16 cellular contexts compared by ENCODE assay signal in genomic region chr1:221704291-221704690, GRCh38. TPM values are rescaled to one million over a fixed set of nuclear protein-coding genes. Genes with fewer than 3 reads are reported as not detected.
DNase-seq lines count a peak whose midpoint lies in the region; ATAC-seq and TF ChIP-seq lines count a peak whose summit lies in the region.
"Had no signal": no experiment of that assay in that cellular context is flagged by ENCODE, and none has a peak within 500 bp of the region (broad histone marks: within the 10 kb centered on the region; RNA-seq: fewer than 3 reads in every experiment).

No MANE protein-coding gene starts in this region.

- no peak for ATAC-seq in activated CD8-positive, alpha-beta T cell treated with anti-CD3 and anti-CD28 coated beads for 36 hours
- ATAC-seq: right lobe of liver had no signal

- TF ChIP-seq POLR2A in esophagus muscularis mucosa (IDR thresholded peaks at IDR 0.05; ENCODE audit: low read depth), result no peak

- no peaks in the 10 kb centered on the region for H3K27me3 ChIP-seq in esophagus muscularis mucosa
- H3K27me3 ChIP-seq: right lobe of liver had no signal

- H3K4me3 ChIP-seq in esophagus muscularis mucosa (no peak overlapping the region), retinal pigment epithelial cell (ENCODE audit: low read length) (no peak overlapping the region)
- H3K4me3 ChIP-seq: HAP-1, right lobe of liver had no signal

- H3K9me3 ChIP-seq in esophagus muscularis mucosa, result no peaks in the 10 kb centered on the region
- H3K9me3 ChIP-seq: HAP-1, right lobe of liver had no signal

- no peak for TF ChIP-seq CTCF in esophagus muscularis mucosa (IDR thresholded peaks at IDR 0.05)
- no peak for TF ChIP-seq CTCF in retinal pigment epithelial cell (conservative IDR thresholded peaks at IDR 0.05; ENCODE audit: low read depth, low read length)
- no peak for TF ChIP-seq CTCF in activated CD8-positive, alpha-beta T cell treated with anti-CD3 and anti-CD28 coated beads for 36 hours (IDR thresholded peaks at IDR 0.05)

- CTCF ChIA-PET in activated CD8-positive, alpha-beta T cell treated with anti-CD3 and anti-CD28 coated beads for 36 hours (lab: Charles Lee), result no interaction called here

- H3K4me3 Mint-ChIP-seq in activated CD8-positive, alpha-beta T cell treated with anti-CD3 and anti-CD28 coated beads for 36 hours, result no peak overlapping the region
- H3K4me3 Mint-ChIP-seq: neural crest cell had no signal

- peaks cover 24% of the 10 kb centered on the region for H3K4me1 Mint-ChIP-seq in activated CD8-positive, alpha-beta T cell treated with anti-CD3 and anti-CD28 coated beads for 36 hours (ENCODE audit: low read depth)

- no peak overlapping the region for H3K27ac Mint-ChIP-seq in activated CD8-positive, alpha-beta T cell treated with anti-CD3 and anti-CD28 coated beads for 36 hours

- intact Hi-C loops in esophagus muscularis mucosa (cut with DNase I), result no loop called here
- intact Hi-C loops in activated CD8-positive, alpha-beta T cell treated with anti-CD3 and anti-CD28 coated beads for 36 hours (cut with micrococcal nuclease), result no loop called here

- peaks cover 14 to 48% (median 45%) of the 10 kb centered on the region in 4 donors for H3K4me1 ChIP-seq in esophagus muscularis mucosa
- H3K4me1 ChIP-seq: HAP-1 had no signal

- no peaks in the 10 kb centered on the region for H3K27me3 Mint-ChIP-seq in activated CD8-positive, alpha-beta T cell treated with anti-CD3 and anti-CD28 coated beads for 36 hours

- H3K9me3 Mint-ChIP-seq in activated CD8-positive, alpha-beta T cell treated with anti-CD3 and anti-CD28 coated beads for 36 hours, result no peaks in the 10 kb centered on the region
- H3K9me3 Mint-ChIP-seq: neural crest cell had no signal

- peaks cover 0 to 23% (median 11%) of the 10 kb centered on the region in 4 donors for H3K36me3 ChIP-seq in esophagus muscularis mucosa
- H3K36me3 ChIP-seq: HAP-1 had no signal

- peaks cover 39% of the 10 kb centered on the region for H3K36me3 Mint-ChIP-seq in activated CD8-positive, alpha-beta T cell treated with anti-CD3 and anti-CD28 coated beads for 36 hours (ENCODE audit: low read depth)

- 63% methylated on average over 1 of the region's 1 CpG for WGBS in esophagus muscularis mucosa

- H3K27ac ChIP-seq in esophagus muscularis mucosa (replicated peaks in 1 of 4), result peak overlapping the region; percentile 66 to 76 (median 72)
- H3K27ac ChIP-seq: C4-2B had no signal

- no peak for TF ChIP-seq EP300 in esophagus muscularis mucosa (IDR thresholded peaks at IDR 0.05)

- POLR2A ChIA-PET in activated CD8-positive, alpha-beta T cell treated with anti-CD3 and anti-CD28 coated beads for 36 hours (lab: Charles Lee), result no interaction called here

- DNase-seq in CD1c-positive myeloid dendritic cell (ENCODE audit: extremely low spot score) (peak; percentile 84), NOMO-1 treated with DMSO at 0.1 percent for 48 hours (lab: John Stamatoyannopoulos, UW; ENCODE audit: unreplicated experiment) (peak; percentile 71), esophagus muscularis mucosa (ENCODE audit: extremely low spot score) (no peak), retinal pigment epithelial cell (ENCODE audit: low read depth) (peak; percentile 83), cerebellar cortex (ENCODE audit: low spot score) (no peak), epidermal melanocyte (ENCODE audit: insufficient read length, low spot score) (no peak), H4 (ENCODE audit: low spot score) (no peak)
- DNase-seq in activated CD8-positive, alpha-beta T cell treated with anti-CD3 and anti-CD28 coated beads for 36 hours, result no peak
- DNase-seq: activated CD4-positive, alpha-beta T cell treated with anti-CD3 and anti-CD28 coated beads, Interleukin-2, amount 50 U/mL, for 48 hours; mesenchymal stem cell; NCI-H1092 treated with DMSO at 0.1 percent for 48 hours; NCI-H2171; right lobe of liver had no signal

RNA-seq across cellular contexts. Expression of gene DUSP10, which starts 37.6 kb away (rescaled TPM):
- total RNA-seq in esophagus muscularis mucosa, result 10 to 100 TPM in 2 of 4 donors, 1 to 10 TPM in 2; 5.5 to 13.1 (median 8.6) TPM
- total RNA-seq in activated CD8-positive, alpha-beta T cell treated with anti-CD3 and anti-CD28 coated beads for 36 hours, result 10 to 100 TPM; 10.8 to 12.9 TPM
- 17.1 and 19.6 TPM in 2 replicates for total RNA-seq in H4 (2014; rRNA removed; shearing (Covaris generic))

Comparison
In these comparisons a context has a peak if more than half of its experiments do, and no peak if none do; other contexts are left out.
1. DNase-seq: peak in CD1c-positive myeloid dendritic cell (single experiment), NOMO-1 treated with DMSO at 0.1 percent for 48 hours (single experiment) and retinal pigment epithelial cell (single experiment); none in esophagus muscularis mucosa (single experiment), activated CD8-positive, alpha-beta T cell treated with anti-CD3 and anti-CD28 coated beads for 36 hours (single experiment), cerebellar cortex (single experiment), epidermal melanocyte (single experiment) and H4 (single experiment).